Comparison of ENCODE assay signal across 28 cellular contexts in the genomic region with DNA sequence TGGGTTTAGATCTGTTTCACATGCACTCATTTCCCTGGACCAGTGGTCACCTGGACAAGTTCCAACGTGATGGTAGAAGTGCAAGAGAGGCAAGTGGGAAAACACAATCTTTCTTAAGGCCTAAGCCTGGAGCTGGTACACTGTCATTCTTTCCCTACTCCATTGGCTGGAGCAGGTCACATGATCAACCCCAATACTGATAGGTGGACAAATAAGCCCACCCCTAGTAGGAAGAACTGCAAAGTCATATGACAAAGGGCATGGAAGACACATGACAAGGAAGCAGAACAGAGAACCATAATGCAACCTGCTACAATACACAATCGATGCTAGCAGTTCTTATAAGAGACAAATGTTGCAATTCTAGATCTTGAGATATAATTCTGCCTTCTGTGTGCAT.
"Had no signal": no experiment of that assay in that cellular context is flagged by ENCODE, and none has a peak within 500 bp of the region (broad histone marks: within the 10 kb centered on the region; RNA-seq: fewer than 3 reads in every experiment).

No MANE protein-coding gene starts in this region.

- H3K4me1 Mint-ChIP-seq: natural killer cell; nephron; neural progenitor cell; stimulated activated memory B cell treated with anti-CD40 and anti-IgM and Interleukin-4, amounts not matched to agents 10 μg/mL and 1 μg/mL and 100 μg/mL, for 72 hours; stimulated activated naive CD8-positive, alpha-beta T cell treated with anti-CD3 and anti-CD28 coated beads, Interleukin-15, amount 100 ng/mL, for 72 hours had no signal

- H3K79me2 ChIP-seq: parathyroid adenoma had no signal

- H3K27ac ChIP-seq: neural progenitor cell, ovary, parathyroid adenoma, psoas muscle, right lobe of liver, sigmoid colon, suprapubic skin, testis, tibial artery, transverse colon, upper lobe of left lung, vagina had no signal

- H3K36me3 Mint-ChIP-seq: natural killer cell; neural progenitor cell; stimulated activated memory B cell treated with anti-CD40 and anti-IgM and Interleukin-4, amounts not matched to agents 10 μg/mL and 1 μg/mL and 100 μg/mL, for 72 hours had no signal

- DNase-seq: natural killer cell; occipital lobe; ovary; posterior cingulate gyrus; psoas muscle; right cardiac atrium; right lobe of liver; sigmoid colon; small intestine; stimulated activated CD4-positive, alpha-beta T cell treated with anti-CD3 and anti-CD28 coated beads, Interleukin-15, amount 100 ng/mL, for 24 hours; stimulated activated CD4-positive, alpha-beta T cell treated with anti-CD3 and anti-CD28 coated beads, Interleukin-2, amount 100 ng/mL, for 24 hours; stimulated activated CD4-positive, alpha-beta T cell treated with anti-CD3 and anti-CD28 coated beads, Interleukin-2, amount 100 ng/mL, for 48 hours; stimulated activated CD4-positive, alpha-beta T cell treated with anti-CD3 and anti-CD28 coated beads, Interleukin-4, amount 100 ng/mL, for 24 hours; stimulated activated naive CD4-positive, alpha-beta T cell; stimulated activated naive CD8-positive, alpha-beta T cell treated with anti-CD3 and anti-CD28 coated beads, Interleukin-15, amount 100 ng/mL, for 72 hours; stimulated activated naive CD8-positive, alpha-beta T cell treated with anti-CD3 and anti-CD28 coated beads, Interleukin-15, Interleukin-2, amounts not matched to agents 100 U/mL and 50 U/mL, for 24 hours; substantia nigra; testis; tibial artery; transverse colon; upper lobe of left lung had no signal

- H3K27ac Mint-ChIP-seq: natural killer cell; nephron; neural progenitor cell; progenitor cell of endocrine pancreas; stimulated activated memory B cell treated with anti-CD40 and anti-IgM and Interleukin-4, amounts not matched to agents 10 μg/mL and 1 μg/mL and 100 μg/mL, for 72 hours; stimulated activated naive CD8-positive, alpha-beta T cell treated with anti-CD3 and anti-CD28 coated beads, Interleukin-15, amount 100 ng/mL, for 72 hours had no signal

- H3K4me3 Mint-ChIP-seq: natural killer cell; nephron; neural progenitor cell; stimulated activated memory B cell treated with anti-CD40 and anti-IgM and Interleukin-4, amounts not matched to agents 10 μg/mL and 1 μg/mL and 100 μg/mL, for 72 hours; stimulated activated naive CD8-positive, alpha-beta T cell treated with anti-CD3 and anti-CD28 coated beads, Interleukin-15, amount 100 ng/mL, for 72 hours had no signal

- H3K27me3 Mint-ChIP-seq: stimulated activated memory B cell treated with anti-CD40 and anti-IgM and Interleukin-4, amounts not matched to agents 10 μg/mL and 1 μg/mL and 100 μg/mL, for 72 hours; stimulated activated naive CD8-positive, alpha-beta T cell treated with anti-CD3 and anti-CD28 coated beads, Interleukin-15, amount 100 ng/mL, for 72 hours had no signal

- H3K4me3 ChIP-seq: neural progenitor cell, ovary, psoas muscle, right lobe of liver, sigmoid colon, suprapubic skin, testis, tibial artery, transverse colon, upper lobe of left lung, vagina had no signal

- H3K9ac ChIP-seq: neural progenitor cell, parathyroid adenoma had no signal

- H2AFZ ChIP-seq: neural progenitor cell, parathyroid adenoma had no signal

- H3K9me3 Mint-ChIP-seq: nephron, neural progenitor cell had no signal

- H3K4me1 ChIP-seq: neural progenitor cell, parathyroid adenoma, psoas muscle, right lobe of liver, sigmoid colon, suprapubic skin, testis, tibial artery, transverse colon, upper lobe of left lung, vagina had no signal

- H3K27me3 ChIP-seq: neural progenitor cell, ovary, right lobe of liver, sigmoid colon, testis, tibial artery, transverse colon, upper lobe of left lung, vagina had no signal

- H3K9me3 ChIP-seq: ovary, psoas muscle, right lobe of liver, sigmoid colon, suprapubic skin, testis, tibial artery, transverse colon, upper lobe of left lung, vagina had no signal

- ATAC-seq: natural killer cell; psoas muscle; right cardiac atrium; right lobe of liver; stimulated activated memory B cell treated with anti-CD40 and anti-IgM and Interleukin-4, amounts not matched to agents 10 μg/mL and 1 μg/mL and 100 μg/mL, for 72 hours; stimulated activated naive CD8-positive, alpha-beta T cell treated with anti-CD3 and anti-CD28 coated beads, Interleukin-15, amount 100 ng/mL, for 72 hours; stimulated activated naive CD8-positive, alpha-beta T cell treated with anti-CD3 and anti-CD28 coated beads, Interleukin-15, Interleukin-2, amounts not matched to agents 100 U/mL and 50 U/mL, for 24 hours had no signal

- H3K36me3 ChIP-seq: neural progenitor cell, ovary, right lobe of liver, sigmoid colon, suprapubic skin, tibial artery, transverse colon, upper lobe of left lung, vagina had no signal

- H3K4me2 ChIP-seq: neural progenitor cell had no signal
